In the genomic region with DNA sequence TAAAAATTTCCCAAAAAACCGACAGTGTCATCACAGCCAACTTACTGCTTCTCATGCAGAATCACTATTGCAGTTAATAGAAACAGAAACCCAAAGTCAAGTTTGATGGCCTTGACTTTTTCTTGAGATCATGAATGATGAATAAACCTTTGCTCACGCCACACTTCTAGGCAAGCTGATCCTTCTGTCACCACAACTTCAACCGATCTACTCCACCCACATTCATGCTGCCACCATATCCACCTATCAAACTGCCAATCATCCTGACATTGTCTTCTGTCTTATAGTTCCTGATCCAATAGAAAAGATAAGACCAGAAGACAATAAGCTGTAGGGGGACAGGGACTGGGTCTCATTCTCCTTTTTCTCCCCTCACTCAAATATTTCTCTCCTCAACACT, we compare ENCODE assay signal across 16 cellular contexts.
DNase-seq lines count a peak whose midpoint lies in the region; ATAC-seq, FAIRE-seq and TF ChIP-seq lines count a peak whose summit lies in the region.
"Had no signal": no experiment of that assay in that cellular context is flagged by ENCODE, and none has a peak within 500 bp of the region (broad histone marks: within the 10 kb centered on the region; RNA-seq: fewer than 3 reads in every experiment).

No MANE protein-coding gene starts in this region.

- H4K8ac ChIP-seq in trophoblast cell (ENCODE audit: low read depth, low read length): no peak overlapping the region

- no peak overlapping the region for H3K9ac ChIP-seq in trophoblast cell (ENCODE audit: low read length)
- H3K9ac ChIP-seq: BLaER1 treated with 17β-estradiol and CSF1 and Interleukin-3, amounts not matched to agents 10 nM and 100 nM had no signal

- intact Hi-C loops in dorsolateral prefrontal cortex (cut with DNase I): no loop called here
- intact Hi-C loops in left colon (cut with DNase I, micrococcal nuclease): no loop called here

- H4K12ac ChIP-seq in trophoblast cell (ENCODE audit: low read depth, low read length): no peak overlapping the region

- no peak overlapping the region for H3K4ac ChIP-seq in trophoblast cell (ENCODE audit: low read depth, low read length)

- H3K27me3 ChIP-seq in bronchial epithelial cell (ENCODE audit: control insufficient read depth, insufficient read depth, low read length) (no peaks in the 10 kb centered on the region), trophoblast cell (ENCODE audit: insufficient read depth, low read length) (no peaks in the 10 kb centered on the region), dorsolateral prefrontal cortex (no peaks in the 10 kb centered on the region)
- H3K27me3 ChIP-seq: BLaER1 treated with 17β-estradiol and CSF1 and Interleukin-3, amounts not matched to agents 10 nM and 100 nM had no signal

- peak; percentile 2 for DNase-seq in stimulated activated CD4-positive, alpha-beta T cell treated with anti-CD3 and anti-CD28 coated beads, Interleukin-1b, Interleukin-23, amount 100 ng/mL, for 48 hours
- no peak for DNase-seq in stimulated activated CD4-positive, alpha-beta T cell treated with anti-CD3 and anti-CD28 coated beads, Interleukin-4, amount 100 ng/mL, for 4 hours
- DNase-seq in bronchial epithelial cell (ENCODE audit: low read depth): no peak
- no peak for DNase-seq in trophoblast cell
- no peak for DNase-seq in dorsolateral prefrontal cortex
- DNase-seq in left colon: no peak
- DNase-seq: Calu3; CD8-positive, alpha-beta T cell; DMS79 treated with DMSO at 0.1 percent for 48 hours; GF-D8; GOT3; H7 had no signal

- H2BK5ac ChIP-seq in trophoblast cell (ENCODE audit: low read depth, low read length, poor library complexity): no peak overlapping the region

- no peak for ATAC-seq in GM18858 (IDR thresholded peaks at IDR 0.05; ENCODE audit: unreplicated experiment)
- no peak for ATAC-seq in left colon
- ATAC-seq: CD8-positive, alpha-beta T cell; HCT116; HepG2 had no signal

- H3K18ac ChIP-seq in trophoblast cell (ENCODE audit: low read length): no peak overlapping the region

- no peak overlapping the region for H2AK5ac ChIP-seq in trophoblast cell (ENCODE audit: low read length)

- H3K36me3 ChIP-seq in bronchial epithelial cell (ENCODE audit: control insufficient read depth, insufficient read depth, low read length) (no peaks in the 10 kb centered on the region), trophoblast cell (ENCODE audit: control insufficient read depth in 1 of 2, insufficient read depth in 2 of 2, low read length in 2 of 2) (no peaks in the 10 kb centered on the region)
- H3K36me3 ChIP-seq: BLaER1 treated with 17β-estradiol and CSF1 and Interleukin-3, amounts not matched to agents 10 nM and 100 nM had no signal

- TF ChIP-seq CTCF in bronchial epithelial cell (IDR thresholded peaks at IDR 0.05; ENCODE audit: insufficient read depth, low read length, severe bottlenecking): no peak
- no peak for TF ChIP-seq CTCF in dorsolateral prefrontal cortex (IDR thresholded peaks at IDR 0.05 in 54 of 56, conservative IDR thresholded peaks at IDR 0.05 in 2 of 56; ENCODE audit: low read depth in 1 of 56, partially characterized antibody in 56 of 56)

- no peak overlapping the region for H3K14ac ChIP-seq in trophoblast cell (ENCODE audit: low read length)

- H3K4me2 ChIP-seq in trophoblast cell (ENCODE audit: low read length): no peak overlapping the region

- H3K27ac ChIP-seq in trophoblast cell (ENCODE audit: low read depth, low read length): no peak overlapping the region
- H3K27ac ChIP-seq in dorsolateral prefrontal cortex: no peak overlapping the region

- no peak overlapping the region for H2BK120ac ChIP-seq in trophoblast cell (ENCODE audit: insufficient read depth, low read length, poor library complexity)

- no peaks in the 10 kb centered on the region for H3K79me1 ChIP-seq in trophoblast cell (ENCODE audit: low read length)

- H3K4me1 ChIP-seq in trophoblast cell (ENCODE audit: control insufficient read depth in 1 of 2, insufficient read depth in 2 of 2, low read length in 2 of 2): no peaks in the 10 kb centered on the region

- no peaks in the 10 kb centered on the region for H3K9me3 ChIP-seq in trophoblast cell (ENCODE audit: insufficient read depth, low read depth, low read length)

- peak overlapping the region; percentile 61 for H3K23ac ChIP-seq in trophoblast cell (ENCODE audit: low read length)

- no peaks in the 10 kb centered on the region for H3K79me2 ChIP-seq in trophoblast cell (ENCODE audit: control insufficient read depth, insufficient read depth, low read length, poor library complexity)

- H2AFZ ChIP-seq in trophoblast cell (ENCODE audit: insufficient read depth, low read length, poor library complexity): no peak overlapping the region

- peak; percentile 62 for FAIRE-seq in bronchial epithelial cell (lab: Jason Lieb, UNC)
- FAIRE-seq: HepG2 had no signal

- no peak overlapping the region for H3K4me3 ChIP-seq in bronchial epithelial cell (ENCODE audit: low read depth, low read length)
- H3K4me3 ChIP-seq in trophoblast cell (ENCODE audit: low read depth, low read length): no peak overlapping the region
- no peak overlapping the region for H3K4me3 ChIP-seq in dorsolateral prefrontal cortex
- H3K4me3 ChIP-seq: BLaER1 treated with 17β-estradiol and CSF1 and Interleukin-3, amounts not matched to agents 10 nM and 100 nM had no signal

- no peak overlapping the region for H2BK12ac ChIP-seq in trophoblast cell (ENCODE audit: low read length)

- H4K91ac ChIP-seq in trophoblast cell (ENCODE audit: low read depth, low read length): no peak overlapping the region

- no CpG with 5 or more reads among the region's 3 CpGs for WGBS in trophoblast cell (ENCODE audit: extremely low coverage, insufficient coverage, insufficient read length)
